ENCODE assay signal across 21 cellular contexts in genomic region chr13:85737952-85738351, GRCh38.
DNase-seq lines count a peak whose midpoint lies in the region; ATAC-seq and TF ChIP-seq lines count a peak whose summit lies in the region.
"Had no signal": no experiment of that assay in that cellular context is flagged by ENCODE, and none has a peak within 500 bp of the region (broad histone marks: within the 10 kb centered on the region; RNA-seq: fewer than 3 reads in every experiment).

No MANE protein-coding gene starts in this region.

- no peak overlapping the region for H3K18ac ChIP-seq in IMR-90 (ENCODE audit: low read depth, low read length)

- no peak overlapping the region for H3K4me3 ChIP-seq in mammary epithelial cell (replicated peaks in 1 of 3; ENCODE audit: insufficient read depth in 1 of 3, low read depth in 2 of 3, low read length in 3 of 3)
- no peak overlapping the region for H3K4me3 ChIP-seq in breast epithelium
- no peak overlapping the region for H3K4me3 ChIP-seq in IMR-90 (ENCODE audit: insufficient read depth, low read depth, low read length)
- no peak overlapping the region for H3K4me3 ChIP-seq in OCI-LY1 (ENCODE audit: low read depth, low read length, poor library complexity, severe bottlenecking)
- H3K4me3 ChIP-seq in endodermal cell (ENCODE audit: low read length) = no peak overlapping the region
- H3K4me3 ChIP-seq: BLaER1 had no signal

- POLR2A ChIA-PET in IMR-90 (lab: Charles Lee; ENCODE audit: unreplicated experiment) = no interaction called here

- H2AK5ac ChIP-seq in IMR-90 (ENCODE audit: low read depth, low read length) = no peak overlapping the region

- H2BK20ac ChIP-seq in IMR-90 (ENCODE audit: low read depth, low read length) = no peak overlapping the region

- no peaks in the 10 kb centered on the region for H3K79me1 ChIP-seq in IMR-90 (ENCODE audit: low read depth in 1 of 2, low read length in 2 of 2)

- H2BK5ac ChIP-seq in IMR-90 (ENCODE audit: low read depth, low read length, poor library complexity, severe bottlenecking) = no peak overlapping the region

- no peak for TF ChIP-seq RAD21 in IMR-90 (IDR thresholded peaks at IDR 0.05; ENCODE audit: low read length)

- BruUV-seq in mammary epithelial cell (replicated peaks; lab: Mats Ljungman, UMichigan) (no TSS peak), IMR-90 (replicated peaks; lab: Mats Ljungman, UMichigan) (no TSS peak)

- H3K4me2 ChIP-seq in mammary epithelial cell (ENCODE audit: insufficient read depth, low read depth, low read length) = no peak overlapping the region
- H3K4me2 ChIP-seq in IMR-90 (ENCODE audit: low read depth, low read length) = no peak overlapping the region
- no peak overlapping the region for H3K4me2 ChIP-seq in OCI-LY1 (ENCODE audit: low read length)
- H3K4me2 ChIP-seq: BLaER1 had no signal

- DNase-seq in mammary epithelial cell (no peak), breast epithelium (ENCODE audit: low spot score in 2 of 2) (no peak), IMR-90 (no peak), endodermal cell (no peak), mesothelial cell of epicardium (ENCODE audit: low spot score in 2 of 2, unreplicated experiment in 2 of 2) (no peak), NCI-H1417 (lab: John Stamatoyannopoulos, UW) (no peak), inferior parietal cortex (ENCODE audit: extremely low spot score) (no peak)
- DNase-seq: CD8-positive, alpha-beta memory T cell; HCEC 1CT; Kasumi-1; MV-4-11; NCI-H1436 treated with DMSO at 0.1 percent for 48 hours; NCI-H2029 treated with DMSO at 0.1 percent for 48 hours; NCI-H2171; NCI-H526; NK-92 treated with Interleukin-12 subunit alpha and Interleukin-12 subunit beta, amount 100 ng/mL, for 24 hours; T-helper 1 cell; T-helper 9 cell had no signal

- H2BK120ac ChIP-seq in IMR-90 (ENCODE audit: low read depth, low read length) = no peak overlapping the region

- no peak overlapping the region for H4K8ac ChIP-seq in IMR-90 (ENCODE audit: low read depth in 2 of 2, low read length in 2 of 2)

- H3K9me3 Mint-ChIP-seq in endodermal cell = no peaks in the 10 kb centered on the region
- peaks cover 12% of the 10 kb centered on the region for H3K9me3 Mint-ChIP-seq in mesothelial cell of epicardium

- H3K27ac Mint-ChIP-seq in endodermal cell = no peak overlapping the region
- no peak overlapping the region for H3K27ac Mint-ChIP-seq in mesothelial cell of epicardium
- H3K27ac Mint-ChIP-seq: CD8-positive, alpha-beta memory T cell had no signal

- H2AFZ ChIP-seq in mammary epithelial cell (ENCODE audit: low read depth, low read length) (peak overlapping the region; percentile 1), IMR-90 (replicated peaks; ENCODE audit: low read length, poor library complexity) (no peak overlapping the region), OCI-LY1 (ENCODE audit: low read length) (no peak overlapping the region)

- dilution Hi-C loops in mammary epithelial cell (cut with HindIII; ENCODE audit: low sequenced_read_pairs) (no loop called here), IMR-90 (cut with HindIII; ENCODE audit: low sequenced_read_pairs, unreplicated experiment) (no loop called here)

- TF ChIP-seq CTCF in mammary epithelial cell (conservative IDR thresholded peaks at IDR 0.05 in 1 of 2, IDR thresholded peaks at IDR 0.05 in 1 of 2; ENCODE audit: extremely low read depth in 1 of 2, insufficient read depth in 1 of 2, low read depth in 1 of 2, low read length in 2 of 2) (no peak), breast epithelium (IDR thresholded peaks at IDR 0.05) (no peak), IMR-90 (conservative IDR thresholded peaks at IDR 0.05; ENCODE audit: low read depth, low read length) (no peak), OCI-LY1 (IDR thresholded peaks at IDR 0.05; ENCODE audit: low read length) (peak; percentile 14; the same call in 1 of the 2 replicates), endodermal cell (conservative IDR thresholded peaks at IDR 0.05) (peak; percentile 28), mesothelial cell of epicardium (IDR thresholded peaks at IDR 0.05; ENCODE audit: unreplicated experiment) (no peak)

- H3K9me3 ChIP-seq in mammary epithelial cell (replicated peaks; ENCODE audit: insufficient read depth, low read length) (no peaks in the 10 kb centered on the region), breast epithelium (no peaks in the 10 kb centered on the region), IMR-90 (ENCODE audit: control insufficient read depth, insufficient read depth, low read length) (no peaks in the 10 kb centered on the region), OCI-LY1 (ENCODE audit: low read length) (no peaks in the 10 kb centered on the region), endodermal cell (ENCODE audit: control insufficient read depth, low read length) (no peaks in the 10 kb centered on the region)
- H3K9me3 ChIP-seq: BLaER1 had no signal

- H3K4me3 Mint-ChIP-seq in endodermal cell = no peak overlapping the region
- H3K4me3 Mint-ChIP-seq in mesothelial cell of epicardium = no peak overlapping the region
- H3K4me3 Mint-ChIP-seq: CD8-positive, alpha-beta memory T cell had no signal

- H3K79me2 ChIP-seq in mammary epithelial cell (ENCODE audit: insufficient read depth, low read length) (no peaks in the 10 kb centered on the region), OCI-LY1 (ENCODE audit: insufficient read depth, low read length) (no peaks in the 10 kb centered on the region)

- H3K27ac ChIP-seq in mammary epithelial cell (ENCODE audit: insufficient read depth, low read depth, low read length) (no peak overlapping the region), breast epithelium (no peak overlapping the region), IMR-90 (ENCODE audit: insufficient read depth, low read length) (no peak overlapping the region), OCI-LY1 (ENCODE audit: low read depth, low read length, poor library complexity, severe bottlenecking) (no peak overlapping the region), endodermal cell (ENCODE audit: low read depth, low read length) (no peak overlapping the region)
- H3K27ac ChIP-seq: BLaER1, RWPE1 had no signal

- H3K27me3 Mint-ChIP-seq in endodermal cell (ENCODE audit: insufficient read depth) (no peaks in the 10 kb centered on the region), mesothelial cell of epicardium (ENCODE audit: low read depth) (no peaks in the 10 kb centered on the region)
- H3K27me3 Mint-ChIP-seq: CD8-positive, alpha-beta memory T cell had no signal

- ATAC-seq in IMR-90 (ENCODE audit: low read depth) = no peak

- 0 out of 3 replicates have a peak overlapping the region, but pooled peaks have one; percentile 63 for H2BK15ac ChIP-seq in IMR-90 (ENCODE audit: low read depth, low read length)

- H2AK9ac ChIP-seq in IMR-90 (replicated peaks; ENCODE audit: low read depth, low read length, poor library complexity) = no peak overlapping the region

- CTCF ChIA-PET in mammary epithelial cell (lab: Charles Lee; ENCODE audit: low non-redundant PET) (no interaction called here), IMR-90 (lab: Yijun Ruan, JAX) (no interaction called here)

- no peak overlapping the region for H3K14ac ChIP-seq in IMR-90 (replicated peaks; ENCODE audit: low read depth, low read length)

- H3K23ac ChIP-seq in IMR-90 (ENCODE audit: low read depth, low read length) = no peak overlapping the region

- no peak overlapping the region for H3K9ac ChIP-seq in mammary epithelial cell (ENCODE audit: insufficient read depth, low read length)
- no peak overlapping the region for H3K9ac ChIP-seq in IMR-90 (ENCODE audit: low read depth, low read length)
- H3K9ac ChIP-seq in OCI-LY1 (ENCODE audit: low read length) = no peak overlapping the region
- no peak overlapping the region for H3K9ac ChIP-seq in endodermal cell (ENCODE audit: extremely low read depth, low read length, poor library complexity, severe bottlenecking)
- H3K9ac ChIP-seq: BLaER1 had no signal

- no peak for TF ChIP-seq POLR2A in breast epithelium (IDR thresholded peaks at IDR 0.05)
- no peak for TF ChIP-seq POLR2A in IMR-90 (IDR thresholded peaks at IDR 0.05; ENCODE audit: low read depth, low read length)

- WGBS in mammary epithelial cell (ENCODE audit: low coverage, missing lambda C conversion rate) = no CpG with 5 or more reads among the region's 1 CpG
- no CpG with 5 or more reads among the region's 1 CpG for WGBS in IMR-90 (ENCODE audit: extremely low coverage in 2 of 2, insufficient read length in 1 of 2), 2 experiments
- WGBS in endodermal cell (ENCODE audit: insufficient coverage in 1 of 2, insufficient read length in 1 of 2), 2 experiments = 86 to 93% methylated on average over 1 of the region's 1 CpG

- H3K36me3 ChIP-seq in mammary epithelial cell (ENCODE audit: insufficient read depth, low read length) = no peaks in the 10 kb centered on the region
- H3K36me3 ChIP-seq in breast epithelium = no peaks in the 10 kb centered on the region
- H3K36me3 ChIP-seq in IMR-90 (ENCODE audit: control insufficient read depth, insufficient read depth, low read length) = no peaks in the 10 kb centered on the region
- no peaks in the 10 kb centered on the region for H3K36me3 ChIP-seq in OCI-LY1 (ENCODE audit: insufficient read depth, low read length)
- no peaks in the 10 kb centered on the region for H3K36me3 ChIP-seq in endodermal cell (ENCODE audit: control insufficient read depth, insufficient read depth, low read length)
- H3K36me3 ChIP-seq: BLaER1 had no signal

- H4K20me1 ChIP-seq in mammary epithelial cell (ENCODE audit: insufficient read depth, low read length) (no peaks in the 10 kb centered on the region), IMR-90 (ENCODE audit: insufficient read depth, low read length) (no peaks in the 10 kb centered on the region), OCI-LY1 (ENCODE audit: insufficient read depth, low read length) (no peaks in the 10 kb centered on the region)
- H4K20me1 ChIP-seq: BLaER1 had no signal

- H3K27me3 ChIP-seq in mammary epithelial cell (ENCODE audit: insufficient read depth, low read length) (no peaks in the 10 kb centered on the region), breast epithelium (no peaks in the 10 kb centered on the region), IMR-90 (ENCODE audit: control insufficient read depth, insufficient read depth, low read length) (no peaks in the 10 kb centered on the region), OCI-LY1 (ENCODE audit: insufficient read depth, low read length) (no peaks in the 10 kb centered on the region), endodermal cell (ENCODE audit: control insufficient read depth, insufficient read depth, low read length, poor library complexity, severe bottlenecking) (no peaks in the 10 kb centered on the region)
- H3K27me3 ChIP-seq: BLaER1 had no signal

- H3K56ac ChIP-seq in IMR-90 (ENCODE audit: extremely low read depth, insufficient read depth, low read length) = no peak overlapping the region

- H3K4ac ChIP-seq in IMR-90 (ENCODE audit: low read depth, low read length) = no peak overlapping the region

- H3K9me2 ChIP-seq in OCI-LY1 (ENCODE audit: low read depth, low read length) = no peaks in the 10 kb centered on the region

- in situ Hi-C loops in mammary epithelial cell (cut with MboI; ENCODE audit: low sequenced_read_pairs in 2 of 2) = no loop called here
- in situ Hi-C loops in IMR-90 (cut with MboI; ENCODE audit: low sequenced_read_pairs) = no loop called here

- peaks cover 5% of the 10 kb centered on the region for H3K4me1 Mint-ChIP-seq in endodermal cell
- H3K4me1 Mint-ChIP-seq in mesothelial cell of epicardium = no peaks in the 10 kb centered on the region
- H3K4me1 Mint-ChIP-seq: CD8-positive, alpha-beta memory T cell had no signal

- intact Hi-C loops in mammary epithelial cell (cut with micrococcal nuclease) (no loop called here), breast epithelium (cut with DNase I; ENCODE audit: low total_unique reads) (no loop called here), IMR-90 (cut with micrococcal nuclease) (no loop called here)

- H3K4me1 ChIP-seq in mammary epithelial cell (ENCODE audit: insufficient read depth, low read length) (peaks cover 4% of the 10 kb centered on the region), breast epithelium (no peaks in the 10 kb centered on the region), IMR-90 (ENCODE audit: control insufficient read depth, insufficient read depth, low read length) (no peaks in the 10 kb centered on the region), OCI-LY1 (ENCODE audit: insufficient read depth, low read length, severe bottlenecking) (no peaks in the 10 kb centered on the region), endodermal cell (ENCODE audit: control insufficient read depth, insufficient read depth, low read length) (no peaks in the 10 kb centered on the region)
- H3K4me1 ChIP-seq: BLaER1 had no signal

- H3F3A ChIP-seq in OCI-LY1 (ENCODE audit: insufficient read depth, low read length) = no peaks in the 10 kb centered on the region

- H4K91ac ChIP-seq in IMR-90 (ENCODE audit: insufficient read depth, low read depth, low read length) = no peak overlapping the region

- H3K36me3 Mint-ChIP-seq in endodermal cell (ENCODE audit: low read depth) (no peaks in the 10 kb centered on the region), mesothelial cell of epicardium (no peaks in the 10 kb centered on the region)
- H3K36me3 Mint-ChIP-seq: CD8-positive, alpha-beta memory T cell had no signal

- H3K9me1 ChIP-seq in IMR-90 (ENCODE audit: insufficient read depth, low read length) = no peaks in the 10 kb centered on the region

- H4K5ac ChIP-seq in IMR-90 (ENCODE audit: low read depth, low read length) = no peak overlapping the region

Comparison
In these comparisons a context has a peak if more than half of its experiments do, and no peak if none do; other contexts are left out.
1. CTCF ChIP-seq: peak in OCI-LY1 (single experiment) and endodermal cell (single experiment); none in mammary epithelial cell (0 of 2), breast epithelium (0 of 3), IMR-90 (single experiment) and mesothelial cell of epicardium (single experiment).